In the genomic region with DNA sequence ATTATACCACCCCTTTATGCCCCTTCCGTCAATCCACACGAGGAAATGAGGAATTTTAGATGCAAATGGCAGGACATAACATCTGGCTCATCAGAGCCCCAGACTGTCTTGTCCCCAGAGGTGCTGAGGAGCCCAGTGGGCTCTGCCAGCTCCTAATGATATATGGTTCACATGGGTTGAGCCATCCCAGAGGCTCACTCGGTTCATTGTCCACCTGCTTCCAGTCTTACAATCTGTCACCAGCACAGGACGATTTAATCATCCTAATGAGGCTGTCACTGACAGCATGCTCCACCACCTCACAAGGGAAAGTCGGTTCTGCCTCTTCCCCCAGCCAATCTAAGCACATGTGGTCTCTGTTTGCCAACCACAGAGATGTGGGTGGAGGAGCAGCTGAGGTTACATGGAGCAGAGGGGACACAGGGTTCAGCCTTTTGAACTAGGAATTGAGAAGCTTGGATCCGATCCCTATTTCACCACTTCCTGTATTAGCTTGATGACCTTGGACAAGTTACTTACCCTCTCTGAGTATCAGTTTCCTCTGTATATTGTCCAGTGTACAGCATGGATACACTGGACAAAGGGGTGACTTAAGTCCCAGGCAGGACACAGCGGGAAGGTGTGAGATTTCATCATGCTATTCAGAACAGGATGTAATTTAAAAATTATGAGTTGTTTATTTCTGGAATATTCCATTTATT, we compare ENCODE assay signal across 9 cellular contexts. TPM values are rescaled to one million over a fixed set of nuclear protein-coding genes. Genes with fewer than 3 reads are reported as not detected.
DNase-seq lines count a peak whose midpoint lies in the region; ATAC-seq and TF ChIP-seq lines count a peak whose summit lies in the region.
"Had no signal": no experiment of that assay in that cellular context is flagged by ENCODE, and none has a peak within 500 bp of the region (broad histone marks: within the 10 kb centered on the region; RNA-seq: fewer than 3 reads in every experiment).

No MANE protein-coding gene starts in this region.

- no peaks in the 10 kb centered on the region for H3K36me3 Mint-ChIP-seq in immature natural killer cell
- H3K36me3 Mint-ChIP-seq: activated naive CD8-positive, alpha-beta T cell had no signal

- no peak for ATAC-seq in HG03439 (IDR thresholded peaks at IDR 0.05; ENCODE audit: unreplicated experiment)

- H3K4me1 Mint-ChIP-seq in immature natural killer cell, result no peaks in the 10 kb centered on the region

- no peaks in the 10 kb centered on the region for H3K9me3 Mint-ChIP-seq in immature natural killer cell

- H3K9me3 ChIP-seq in Loucy (ENCODE audit: insufficient read depth, low read depth, low read length), result no peaks in the 10 kb centered on the region
- no peaks in the 10 kb centered on the region for H3K9me3 ChIP-seq in adipocyte (ENCODE audit: control insufficient read depth, low read length)

- H3K4me3 Mint-ChIP-seq in immature natural killer cell, result no peak overlapping the region
- H3K4me3 Mint-ChIP-seq: activated naive CD8-positive, alpha-beta T cell had no signal

- H3K9ac ChIP-seq in Loucy (ENCODE audit: low read depth, low read length, poor library complexity, severe bottlenecking) (no peak overlapping the region), adipocyte (ENCODE audit: low read length) (no peak overlapping the region)

- DNase-seq in AG09319 (ENCODE audit: extremely low read depth, low read depth) (peak; percentile 56), adipocyte (ENCODE audit: low read depth) (peak; percentile 26), left kidney (ENCODE audit: low read depth, low spot score) (peak; percentile 94), immature natural killer cell (no peak), NCI-H1105 treated with DMSO at 0.1 percent for 48 hours (lab: John Stamatoyannopoulos, UW) (no peak), GM19238 (ENCODE audit: insufficient read length, low spot score) (no peak)

- H3K27ac Mint-ChIP-seq in immature natural killer cell, result peak overlapping the region in 1 of 6 donors; percentile 11
- H3K27ac Mint-ChIP-seq: activated naive CD8-positive, alpha-beta T cell had no signal

- no peaks in the 10 kb centered on the region for H3F3A ChIP-seq in Loucy (ENCODE audit: low read depth)

- no peaks in the 10 kb centered on the region for H3K27me3 ChIP-seq in Loucy (ENCODE audit: insufficient read depth, low read length, poor library complexity, severe bottlenecking)
- H3K27me3 ChIP-seq in adipocyte (replicated peaks; ENCODE audit: control insufficient read depth, insufficient read depth, low read length), result no peaks in the 10 kb centered on the region

- no peaks in the 10 kb centered on the region for H3K79me2 ChIP-seq in Loucy (ENCODE audit: insufficient read depth, low read length)

- no peak overlapping the region for H3K4me3 ChIP-seq in Loucy (ENCODE audit: low read length, poor library complexity, severe bottlenecking)
- no peak overlapping the region for H3K4me3 ChIP-seq in adipocyte (ENCODE audit: low read length)

- H3K27me3 Mint-ChIP-seq in immature natural killer cell (ENCODE audit: low read depth in 3 of 3), result peaks cover 2 to 5% (median 2%) of the 10 kb centered on the region in 3 donors
- H3K27me3 Mint-ChIP-seq: activated naive CD8-positive, alpha-beta T cell had no signal

- no peak overlapping the region for H3K4me2 ChIP-seq in Loucy (ENCODE audit: low read depth, low read length, poor library complexity, severe bottlenecking)

- no peaks in the 10 kb centered on the region for H3K9me2 ChIP-seq in Loucy (replicated peaks; ENCODE audit: low read depth, low read length)

- H4K20me1 ChIP-seq in Loucy (ENCODE audit: insufficient read depth, low read length, poor library complexity, severe bottlenecking), result no peaks in the 10 kb centered on the region

- H3K4me1 ChIP-seq in Loucy (ENCODE audit: insufficient read depth, low read length, poor library complexity, severe bottlenecking) (no peaks in the 10 kb centered on the region), adipocyte (ENCODE audit: control insufficient read depth, insufficient read depth, low read length) (peaks cover 31% of the 10 kb centered on the region)

- H2AFZ ChIP-seq in Loucy (ENCODE audit: low read length), result 0 out of 2 replicates have a peak overlapping the region, but pooled peaks have one; percentile 9

- H3K36me3 ChIP-seq in Loucy (ENCODE audit: insufficient read depth, low read length) (no peaks in the 10 kb centered on the region), adipocyte (ENCODE audit: control insufficient read depth, insufficient read depth, low read length, severe bottlenecking) (no peaks in the 10 kb centered on the region)

- TF ChIP-seq CTCF in AG09319 (IDR thresholded peaks at IDR 0.05; ENCODE audit: low read depth, low read length) (no peak), Loucy (conservative IDR thresholded peaks at IDR 0.05; ENCODE audit: low read length) (no peak)

RNA-seq across cellular contexts. Expression of a gene that starts 27.0 kb away (rescaled TPM):
- 10 to 100 TPM; 16.5 to 61.6 (median 38.1) TPM for polyA plus RNA-seq in immature natural killer cell

RNA-seq across cellular contexts. Expression of a gene that starts 58.0 kb away (rescaled TPM):
- 1 to 10 TPM; 4.5 to 10.0 (median 9.9) TPM for polyA plus RNA-seq in immature natural killer cell

Comparison
In these comparisons a context has a peak if more than half of its experiments do, and no peak if none do; other contexts are left out.
1. DNase-seq: peak in AG09319 (single experiment), adipocyte (single experiment) and left kidney (single experiment); none in immature natural killer cell (0 of 3), NCI-H1105 treated with DMSO at 0.1 percent for 48 hours (single experiment) and GM19238 (single experiment).